Comparison of ENCODE assay signal across 20 cellular contexts in genomic region chr1:192713921-192714320, GRCh38.
DNase-seq lines count a peak whose midpoint lies in the region; ATAC-seq and TF ChIP-seq lines count a peak whose summit lies in the region.
"Had no signal": no experiment of that assay in that cellular context is flagged by ENCODE, and none has a peak within 500 bp of the region (broad histone marks: within the 10 kb centered on the region; RNA-seq: fewer than 3 reads in every experiment).

No MANE protein-coding gene starts in this region.

- H3K4me1 ChIP-seq in osteoblast (ENCODE audit: insufficient read depth, low read length): peaks cover 3% of the 10 kb centered on the region

- TF ChIP-seq CTCF in choroid plexus epithelial cell (conservative IDR thresholded peaks at IDR 0.05; ENCODE audit: low read depth, low read length) (no peak), osteoblast (IDR thresholded peaks at IDR 0.05; ENCODE audit: extremely low read depth, low read depth, low read length) (no peak)

- H2AFZ ChIP-seq in osteoblast (ENCODE audit: low read length): peak overlapping the region; percentile 15

- no peaks in the 10 kb centered on the region for H3K36me3 ChIP-seq in osteoblast (ENCODE audit: insufficient read depth, low read length)

- H3K27me3 ChIP-seq in osteoblast (ENCODE audit: insufficient read depth, low read length): no peaks in the 10 kb centered on the region

- H3K79me2 ChIP-seq in osteoblast (ENCODE audit: insufficient read depth, low read length): no peaks in the 10 kb centered on the region

- no peak overlapping the region for H3K27ac ChIP-seq in osteoblast (ENCODE audit: low read depth, low read length)

- ATAC-seq in GM21526 (IDR thresholded peaks at IDR 0.05; ENCODE audit: low FRiP score, unreplicated experiment): no peak
- ATAC-seq: HepG2, SK-N-SH treated with all-trans-retinoic acid at 6 μM for 48 hours had no signal

- DNase-seq in HT1080 (ENCODE audit: low read depth) (peak; percentile 17), RPMI7951 (ENCODE audit: low read depth) (peak; percentile 76), choroid plexus epithelial cell (ENCODE audit: low read depth) (peak; percentile 31), osteoblast (ENCODE audit: insufficient read length, low spot score, missing footprints) (no peak), UCSD-AML1 (lab: John Stamatoyannopoulos, UW; ENCODE audit: unreplicated experiment) (no peak), NCI-H774 (lab: John Stamatoyannopoulos, UW) (no peak)
- DNase-seq in stimulated activated CD4-positive, alpha-beta T cell treated with anti-CD3 and anti-CD28 coated beads, Interleukin-4, amount 100 ng/mL, for 1 hour: no peak
- DNase-seq: ACHN, DMS79 treated with DMSO at 0.1 percent for 48 hours, GOT3, KG1, MM.1S, NCI-H1105 treated with DMSO at 0.1 percent for 48 hours, NCI-H1694, NCI-H510A, NCI-H748 treated with DMSO at 0.1 percent for 48 hours, SHP77 treated with DMSO at 0.1 percent for 48 hours had no signal

- H3K9me3 ChIP-seq in osteoblast (ENCODE audit: low read depth, low read length): no peaks in the 10 kb centered on the region

- H4K20me1 ChIP-seq in osteoblast (ENCODE audit: insufficient read depth, low read length): no peaks in the 10 kb centered on the region

- no peak overlapping the region for H3K4me2 ChIP-seq in osteoblast (ENCODE audit: insufficient read depth, low read length)

- H3K4me3 ChIP-seq in choroid plexus epithelial cell (ENCODE audit: low read depth, low read length) (no peak overlapping the region), osteoblast (ENCODE audit: insufficient read depth, low read length) (no peak overlapping the region)

Comparison
In these comparisons a context has a peak if more than half of its experiments do, and no peak if none do; other contexts are left out.
1. DNase-seq: peak in HT1080 (single experiment), RPMI7951 (single experiment) and choroid plexus epithelial cell (single experiment); none in osteoblast (single experiment), UCSD-AML1 (single experiment), NCI-H774 (single experiment) and stimulated activated CD4-positive, alpha-beta T cell treated with anti-CD3 and anti-CD28 coated beads, Interleukin-4, amount 100 ng/mL, for 1 hour (single experiment).